In genomic region chr3:137282871-137283270, GRCh38 we compare ENCODE assay signal across 8 cellular contexts.
"Had no signal": no experiment of that assay in that cellular context is flagged by ENCODE, and none has a peak within 500 bp of the region (broad histone marks: within the 10 kb centered on the region; RNA-seq: fewer than 3 reads in every experiment).

No MANE protein-coding gene starts in this region.

- H3K9ac ChIP-seq: GM23248 had no signal

- DNase-seq: GM23248, H7, HFFc6, IMR-90, KG1 had no signal

- ATAC-seq: HCT116, K562 had no signal

- H3K36me3 ChIP-seq: HAP-1 had no signal

- H3K4me3 Mint-ChIP-seq: HFFc6 had no signal

- H3K4me1 ChIP-seq: HAP-1 had no signal

- H3K4me3 ChIP-seq: GM23248, HAP-1, K562 had no signal

- H3K27ac Mint-ChIP-seq: HFFc6 had no signal

- H3K27ac ChIP-seq: GM23248 had no signal

- H3K9me3 ChIP-seq: HAP-1 had no signal

- H2AFZ ChIP-seq: GM23248 had no signal
